ENCODE assay signal across 1 cellular context in the genomic region with DNA sequence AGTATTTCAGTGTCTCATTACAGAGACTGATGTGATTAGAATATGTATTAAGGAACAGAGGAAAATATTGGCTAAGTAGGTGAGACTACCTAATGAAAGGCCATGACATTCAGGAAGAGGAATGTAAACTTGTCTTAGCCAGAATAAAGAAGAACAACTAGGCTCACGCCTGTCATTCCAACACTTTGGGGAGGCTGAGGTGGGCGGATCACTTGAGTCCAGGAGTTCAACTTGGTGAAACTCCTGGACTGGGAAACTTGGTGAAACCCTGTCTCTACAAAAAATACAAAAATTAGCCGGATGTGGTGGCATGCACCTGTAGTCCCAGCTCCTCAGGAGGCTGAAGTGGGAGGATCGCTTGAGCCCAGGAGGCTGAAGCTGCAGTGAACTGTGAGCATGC.
TF ChIP-seq lines count a peak whose summit lies in the region.

No MANE protein-coding gene starts in this region.

TF ChIP-seq in HepG2, 621 proteins besides CTCF, POLR2A, EP300 and RAD21:
- TF ChIP-seq NFIB (CRISPR knock-in tag; IDR thresholded peaks at IDR 0.05; ENCODE audit: borderline replicate concordance) (no peak), HNF4A (CRISPR knock-in tag; IDR thresholded peaks at IDR 0.05) (peak; percentile 51), ZNF644 (CRISPR knock-in tag; IDR thresholded peaks at IDR 0.05; ENCODE audit: low read depth) (no peak)
- TF ChIP-seq, protein P1, sequence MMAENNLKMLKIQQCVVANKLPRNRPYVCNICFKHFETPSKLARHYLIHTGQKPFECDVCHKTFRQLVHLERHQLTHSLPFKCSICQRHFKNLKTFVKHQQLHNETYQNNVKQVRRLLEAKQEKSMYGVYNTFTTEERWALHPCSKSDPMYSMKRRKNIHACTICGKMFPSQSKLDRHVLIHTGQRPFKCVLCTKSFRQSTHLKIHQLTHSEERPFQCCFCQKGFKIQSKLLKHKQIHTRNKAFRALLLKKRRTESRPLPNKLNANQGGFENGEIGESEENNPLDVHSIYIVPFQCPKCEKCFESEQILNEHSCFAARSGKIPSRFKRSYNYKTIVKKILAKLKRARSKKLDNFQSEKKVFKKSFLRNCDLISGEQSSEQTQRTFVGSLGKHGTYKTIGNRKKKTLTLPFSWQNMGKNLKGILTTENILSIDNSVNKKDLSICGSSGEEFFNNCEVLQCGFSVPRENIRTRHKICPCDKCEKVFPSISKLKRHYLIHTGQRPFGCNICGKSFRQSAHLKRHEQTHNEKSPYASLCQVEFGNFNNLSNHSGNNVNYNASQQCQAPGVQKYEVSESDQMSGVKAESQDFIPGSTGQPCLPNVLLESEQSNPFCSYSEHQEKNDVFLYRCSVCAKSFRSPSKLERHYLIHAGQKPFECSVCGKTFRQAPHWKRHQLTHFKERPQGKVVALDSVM (CRISPR knock-in tag; IDR thresholded peaks at IDR 0.05): peak; percentile 81
- TF ChIP-seq, protein P2, sequence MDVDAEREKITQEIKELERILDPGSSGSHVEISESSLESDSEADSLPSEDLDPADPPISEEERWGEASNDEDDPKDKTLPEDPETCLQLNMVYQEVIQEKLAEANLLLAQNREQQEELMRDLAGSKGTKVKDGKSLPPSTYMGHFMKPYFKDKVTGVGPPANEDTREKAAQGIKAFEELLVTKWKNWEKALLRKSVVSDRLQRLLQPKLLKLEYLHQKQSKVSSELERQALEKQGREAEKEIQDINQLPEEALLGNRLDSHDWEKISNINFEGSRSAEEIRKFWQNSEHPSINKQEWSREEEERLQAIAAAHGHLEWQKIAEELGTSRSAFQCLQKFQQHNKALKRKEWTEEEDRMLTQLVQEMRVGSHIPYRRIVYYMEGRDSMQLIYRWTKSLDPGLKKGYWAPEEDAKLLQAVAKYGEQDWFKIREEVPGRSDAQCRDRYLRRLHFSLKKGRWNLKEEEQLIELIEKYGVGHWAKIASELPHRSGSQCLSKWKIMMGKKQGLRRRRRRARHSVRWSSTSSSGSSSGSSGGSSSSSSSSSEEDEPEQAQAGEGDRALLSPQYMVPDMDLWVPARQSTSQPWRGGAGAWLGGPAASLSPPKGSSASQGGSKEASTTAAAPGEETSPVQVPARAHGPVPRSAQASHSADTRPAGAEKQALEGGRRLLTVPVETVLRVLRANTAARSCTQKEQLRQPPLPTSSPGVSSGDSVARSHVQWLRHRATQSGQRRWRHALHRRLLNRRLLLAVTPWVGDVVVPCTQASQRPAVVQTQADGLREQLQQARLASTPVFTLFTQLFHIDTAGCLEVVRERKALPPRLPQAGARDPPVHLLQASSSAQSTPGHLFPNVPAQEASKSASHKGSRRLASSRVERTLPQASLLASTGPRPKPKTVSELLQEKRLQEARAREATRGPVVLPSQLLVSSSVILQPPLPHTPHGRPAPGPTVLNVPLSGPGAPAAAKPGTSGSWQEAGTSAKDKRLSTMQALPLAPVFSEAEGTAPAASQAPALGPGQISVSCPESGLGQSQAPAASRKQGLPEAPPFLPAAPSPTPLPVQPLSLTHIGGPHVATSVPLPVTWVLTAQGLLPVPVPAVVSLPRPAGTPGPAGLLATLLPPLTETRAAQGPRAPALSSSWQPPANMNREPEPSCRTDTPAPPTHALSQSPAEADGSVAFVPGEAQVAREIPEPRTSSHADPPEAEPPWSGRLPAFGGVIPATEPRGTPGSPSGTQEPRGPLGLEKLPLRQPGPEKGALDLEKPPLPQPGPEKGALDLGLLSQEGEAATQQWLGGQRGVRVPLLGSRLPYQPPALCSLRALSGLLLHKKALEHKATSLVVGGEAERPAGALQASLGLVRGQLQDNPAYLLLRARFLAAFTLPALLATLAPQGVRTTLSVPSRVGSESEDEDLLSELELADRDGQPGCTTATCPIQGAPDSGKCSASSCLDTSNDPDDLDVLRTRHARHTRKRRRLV (CRISPR knock-in tag; IDR thresholded peaks at IDR 0.05): no peak
